In the genomic region with DNA sequence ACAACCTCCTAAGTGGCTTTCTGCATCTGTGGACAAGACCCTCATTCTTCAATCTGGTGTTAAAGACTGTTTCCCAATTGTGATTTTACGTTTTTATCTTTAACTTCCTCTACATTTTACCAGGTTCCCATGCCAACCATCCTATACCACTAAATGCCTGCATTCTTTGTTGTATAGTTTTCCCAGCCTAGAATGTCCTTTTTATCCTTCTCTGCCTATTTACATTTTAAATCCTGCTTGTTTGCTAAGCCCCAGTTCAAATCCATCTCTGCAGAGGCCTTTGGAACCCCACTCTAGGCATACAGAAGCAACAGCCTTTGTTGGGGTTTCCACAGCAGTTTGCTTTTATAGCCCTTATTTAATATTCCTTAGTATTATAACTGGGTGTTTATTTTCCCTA, we compare ENCODE assay signal across 8 cellular contexts.
"Had no signal": no experiment of that assay in that cellular context is flagged by ENCODE, and none has a peak within 500 bp of the region (broad histone marks: within the 10 kb centered on the region; RNA-seq: fewer than 3 reads in every experiment).

No MANE protein-coding gene starts in this region.

- FAIRE-seq: HTR-8/SVneo, K562 had no signal

- H3K27ac ChIP-seq: HL-60, KMS-11 had no signal

- H3K27ac Mint-ChIP-seq: IgD-negative memory B cell had no signal

- H3K4me3 Mint-ChIP-seq: IgD-negative memory B cell had no signal

- H3K4me3 ChIP-seq: K562 had no signal

- H3K4me2 ChIP-seq: KMS-11 had no signal

- H3K4me1 Mint-ChIP-seq: IgD-negative memory B cell had no signal

- H3K27me3 Mint-ChIP-seq: IgD-negative memory B cell had no signal

- H3K9ac ChIP-seq: KMS-11 had no signal

- DNase-seq: IMR-90, KBM-7, KG1 had no signal

- ATAC-seq: K562 had no signal
